18 cellular contexts compared by ENCODE assay signal in the genomic region with DNA sequence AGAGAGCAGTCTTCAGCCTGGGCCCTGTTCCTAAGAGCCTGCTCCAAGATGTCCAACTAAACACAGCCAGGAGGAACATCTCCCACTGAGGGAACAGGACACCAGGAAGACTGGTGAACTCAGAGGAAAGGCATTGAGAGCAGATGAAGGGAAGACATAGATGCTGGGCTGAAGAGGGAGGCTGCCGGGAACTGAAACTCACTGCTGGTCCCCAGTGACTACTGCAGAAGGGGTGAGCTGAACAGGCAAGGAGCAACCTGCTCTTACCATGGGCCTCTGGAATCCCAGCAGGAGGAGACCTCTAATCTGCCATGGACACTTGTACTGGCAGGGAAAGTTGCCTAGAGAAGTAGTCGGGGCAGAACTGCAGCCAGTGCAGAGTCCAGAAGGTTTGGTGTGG.
DNase-seq lines count a peak whose midpoint lies in the region; ATAC-seq and TF ChIP-seq lines count a peak whose summit lies in the region.
"Had no signal": no experiment of that assay in that cellular context is flagged by ENCODE, and none has a peak within 500 bp of the region (broad histone marks: within the 10 kb centered on the region; RNA-seq: fewer than 3 reads in every experiment).

No MANE protein-coding gene starts in this region.

- H3K4me1 Mint-ChIP-seq in CD8-positive, alpha-beta T cell (ENCODE audit: low read depth): no peaks in the 10 kb centered on the region
- H3K4me1 Mint-ChIP-seq: CD4-positive, alpha-beta memory T cell had no signal

- no peak overlapping the region for H3K4me3 ChIP-seq in CD8-positive, alpha-beta T cell (ENCODE audit: low read depth, low read length)
- H3K4me3 ChIP-seq: GM12878, HAP-1 had no signal

- no peaks in the 10 kb centered on the region for H3K36me3 Mint-ChIP-seq in CD8-positive, alpha-beta T cell
- H3K36me3 Mint-ChIP-seq: CD4-positive, alpha-beta memory T cell had no signal

- in situ Hi-C loops in G401 (cut with HindIII; ENCODE audit: low sequenced_read_pairs): no loop called here

- H3K27ac Mint-ChIP-seq in CD8-positive, alpha-beta T cell: no peak overlapping the region
- H3K27ac Mint-ChIP-seq: CD4-positive, alpha-beta memory T cell; HFFc6 had no signal

- TF ChIP-seq CTCF in CD8-positive, alpha-beta T cell (IDR thresholded peaks at IDR 0.05): no peak

- intact Hi-C loops in posterior vena cava (cut with DNase I): no loop called here
- intact Hi-C loops in CD8-positive, alpha-beta T cell (cut with DNase I, micrococcal nuclease): no loop called here

- no peaks in the 10 kb centered on the region for H3K27me3 ChIP-seq in CD8-positive, alpha-beta T cell (ENCODE audit: insufficient read depth, low read length)

- DNase-seq in EH (ENCODE audit: low read depth) (peak; percentile 1), G401 (ENCODE audit: low spot score) (peak; percentile 37), cerebellar cortex (ENCODE audit: low spot score) (peak; percentile 24), posterior vena cava (ENCODE audit: low spot score) (peak; percentile 72)
- no peak for DNase-seq in stimulated activated CD4-positive, alpha-beta T cell treated with anti-CD3 and anti-CD28 coated beads, Interleukin-4, amount 100 ng/mL, for 24 hours
- DNase-seq in effector CD8-positive, alpha-beta T cell (lab: John Stamatoyannopoulos, UW): no peak
- DNase-seq in CD8-positive, alpha-beta T cell: no peak
- DNase-seq: C1 segment of cervical spinal cord; Caco-2; CD4-positive, alpha-beta memory T cell; DMS53; DMS79 treated with DMSO at 0.1 percent for 48 hours; GDM1; GOT3; HFFc6 had no signal

- H3K36me3 ChIP-seq in CD8-positive, alpha-beta T cell (ENCODE audit: insufficient read depth, low read length): no peaks in the 10 kb centered on the region
- H3K36me3 ChIP-seq: HAP-1 had no signal

- H3K9me3 ChIP-seq in CD8-positive, alpha-beta T cell (ENCODE audit: low read length): no peaks in the 10 kb centered on the region
- H3K9me3 ChIP-seq: Caco-2, HAP-1 had no signal

- POLR2A ChIA-PET in CD8-positive, alpha-beta T cell (lab: Charles Lee): no interaction called here

- no peak overlapping the region for H3K4me3 Mint-ChIP-seq in CD8-positive, alpha-beta T cell
- H3K4me3 Mint-ChIP-seq: CD4-positive, alpha-beta memory T cell; HFFc6 had no signal

- H3K9me3 Mint-ChIP-seq in CD8-positive, alpha-beta T cell: no peaks in the 10 kb centered on the region
- H3K9me3 Mint-ChIP-seq: HFFc6 had no signal

- CTCF ChIA-PET in CD8-positive, alpha-beta T cell (lab: Charles Lee): no interaction called here

- no peaks in the 10 kb centered on the region for H3K27me3 Mint-ChIP-seq in CD8-positive, alpha-beta T cell (ENCODE audit: low read depth)

- no peaks in the 10 kb centered on the region for H3K4me1 ChIP-seq in CD8-positive, alpha-beta T cell (ENCODE audit: insufficient read depth, low read length)
- H3K4me1 ChIP-seq: Caco-2, HAP-1 had no signal

- ATAC-seq in HG02981 (IDR thresholded peaks at IDR 0.05; ENCODE audit: unreplicated experiment): no peak
- no peak for ATAC-seq in CD8-positive, alpha-beta T cell
- ATAC-seq: GM12878 had no signal

- H3K27ac ChIP-seq in CD8-positive, alpha-beta T cell (ENCODE audit: low read depth, low read length): no peak overlapping the region

Comparison
In these comparisons a context has a peak if more than half of its experiments do, and no peak if none do; other contexts are left out.
1. DNase-seq: peak in EH (single experiment), G401 (single experiment), cerebellar cortex (single experiment) and posterior vena cava (single experiment); none in stimulated activated CD4-positive, alpha-beta T cell treated with anti-CD3 and anti-CD28 coated beads, Interleukin-4, amount 100 ng/mL, for 24 hours (single experiment), effector CD8-positive, alpha-beta T cell (single experiment) and CD8-positive, alpha-beta T cell (0 of 7).